15 cellular contexts compared by ENCODE assay signal in genomic region chr17:69874220-69874670, GRCh38.
DNase-seq lines count a peak whose midpoint lies in the region; TF ChIP-seq lines count a peak whose summit lies in the region.
"Had no signal": no experiment of that assay in that cellular context is flagged by ENCODE, and none has a peak within 500 bp of the region (broad histone marks: within the 10 kb centered on the region; RNA-seq: fewer than 3 reads in every experiment).

No MANE protein-coding gene starts in this region.

- no peak overlapping the region for H3K27ac Mint-ChIP-seq in CD4-positive, alpha-beta memory T cell
- H3K27ac Mint-ChIP-seq in activated CD4-positive, alpha-beta memory T cell treated with anti-CD3 and anti-CD28 coated beads, Interleukin-2, amount 10 ng/mL, durations not matched to agents 7 days and 5 days: no peak overlapping the region
- H3K27ac Mint-ChIP-seq: CD4-positive, CD25-positive, alpha-beta regulatory T cell; stimulated activated effector memory CD8-positive, alpha-beta T cell treated with anti-CD3 and anti-CD28 coated beads, Interleukin-12 subunit alpha, Interleukin-12 subunit beta, amount 100 ng/mL, for 72 hours had no signal

- no peaks in the 10 kb centered on the region for H3K27me3 Mint-ChIP-seq in CD4-positive, alpha-beta memory T cell
- H3K27me3 Mint-ChIP-seq in activated CD4-positive, alpha-beta memory T cell treated with anti-CD3 and anti-CD28 coated beads, Interleukin-2, amount 10 ng/mL, durations not matched to agents 7 days and 5 days: no peaks in the 10 kb centered on the region
- H3K27me3 Mint-ChIP-seq: CD4-positive, CD25-positive, alpha-beta regulatory T cell had no signal

- H3K36me3 Mint-ChIP-seq in CD4-positive, alpha-beta memory T cell: no peaks in the 10 kb centered on the region
- H3K36me3 Mint-ChIP-seq in activated CD4-positive, alpha-beta memory T cell treated with anti-CD3 and anti-CD28 coated beads, Interleukin-2, amount 10 ng/mL, durations not matched to agents 7 days and 5 days (ENCODE audit: low read depth): no peaks in the 10 kb centered on the region
- H3K36me3 Mint-ChIP-seq: CD4-positive, CD25-positive, alpha-beta regulatory T cell; stimulated activated effector memory CD8-positive, alpha-beta T cell treated with anti-CD3 and anti-CD28 coated beads, Interleukin-12 subunit alpha, Interleukin-12 subunit beta, amount 100 ng/mL, for 72 hours had no signal

- H3K4me3 ChIP-seq in MG63 (no peak overlapping the region), kidney epithelial cell (ENCODE audit: low read depth, low read length) (no peak overlapping the region)
- no peak overlapping the region for H3K4me3 ChIP-seq in CD4-positive, alpha-beta memory T cell (ENCODE audit: low read length in 2 of 2)
- H3K4me3 ChIP-seq: gastrocnemius medialis, left lung had no signal

- H3K27ac ChIP-seq in CD4-positive, alpha-beta memory T cell (ENCODE audit: low read depth, low read length): no peak overlapping the region
- H3K27ac ChIP-seq: gastrocnemius medialis, left lung had no signal

- no peaks in the 10 kb centered on the region for H3K4me1 ChIP-seq in CD4-positive, alpha-beta memory T cell (ENCODE audit: insufficient read depth, low read length)
- H3K4me1 ChIP-seq: gastrocnemius medialis, left lung had no signal

- H3K36me3 ChIP-seq in MG63 (no peaks in the 10 kb centered on the region), kidney epithelial cell (ENCODE audit: control insufficient read depth, insufficient read depth, low read length) (no peaks in the 10 kb centered on the region)
- H3K36me3 ChIP-seq in CD4-positive, alpha-beta memory T cell (ENCODE audit: insufficient read depth, low read length): no peaks in the 10 kb centered on the region
- H3K36me3 ChIP-seq: gastrocnemius medialis, left lung had no signal

- no peaks in the 10 kb centered on the region; the same call in 1 of the 2 replicates for H3K9me3 ChIP-seq in MG63
- H3K9me3 ChIP-seq in CD4-positive, alpha-beta memory T cell (ENCODE audit: control insufficient read depth in 1 of 2, low read length in 2 of 2): no peaks in the 10 kb centered on the region
- H3K9me3 ChIP-seq: gastrocnemius medialis, left lung had no signal

- no peak for TF ChIP-seq CTCF in kidney epithelial cell (IDR thresholded peaks at IDR 0.05; ENCODE audit: insufficient read depth, low read length, poor library complexity, severe bottlenecking)

- POLR2A ChIA-PET in CD4-positive, alpha-beta memory T cell (lab: Charles Lee; ENCODE audit: partially characterized antibody): no interaction called here
- POLR2A ChIA-PET in activated CD4-positive, alpha-beta memory T cell treated with anti-CD3 and anti-CD28 coated beads, Interleukin-2, amount 10 ng/mL, durations not matched to agents 7 days and 5 days (lab: Charles Lee): no interaction called here

- CTCF ChIA-PET in CD4-positive, alpha-beta memory T cell (lab: Charles Lee; ENCODE audit: partially characterized antibody): no interaction called here
- CTCF ChIA-PET in activated CD4-positive, alpha-beta memory T cell treated with anti-CD3 and anti-CD28 coated beads, Interleukin-2, amount 10 ng/mL, durations not matched to agents 7 days and 5 days (lab: Charles Lee): no interaction called here

- no peak overlapping the region for H3K4me3 Mint-ChIP-seq in CD4-positive, alpha-beta memory T cell
- no peak overlapping the region for H3K4me3 Mint-ChIP-seq in activated CD4-positive, alpha-beta memory T cell treated with anti-CD3 and anti-CD28 coated beads, Interleukin-2, amount 10 ng/mL, durations not matched to agents 7 days and 5 days
- H3K4me3 Mint-ChIP-seq: CD4-positive, CD25-positive, alpha-beta regulatory T cell; H9; stimulated activated effector memory CD8-positive, alpha-beta T cell treated with anti-CD3 and anti-CD28 coated beads, Interleukin-12 subunit alpha, Interleukin-12 subunit beta, amount 100 ng/mL, for 72 hours had no signal

- intact Hi-C loops in CD4-positive, alpha-beta memory T cell (cut with micrococcal nuclease): no loop called here

- DNase-seq in Caki2 (ENCODE audit: low read depth): peak; percentile 12
- DNase-seq in MG63: peak; percentile 57
- peak; percentile 18 for DNase-seq in cerebellar cortex (ENCODE audit: low spot score)
- peak; percentile 14 for DNase-seq in kidney epithelial cell (ENCODE audit: low read depth)
- no peak for DNase-seq in NCI-H1417 treated with DMSO at 0.1 percent for 48 hours (lab: John Stamatoyannopoulos, UW)
- no peak for DNase-seq in CD4-positive, alpha-beta memory T cell
- DNase-seq in activated CD4-positive, alpha-beta memory T cell treated with anti-CD3 and anti-CD28 coated beads, Interleukin-2, amount 10 ng/mL, durations not matched to agents 7 days and 5 days: no peak
- DNase-seq in stimulated activated CD4-positive, alpha-beta T cell treated with anti-CD3 and anti-CD28 coated beads, Interleukin-15, amount 100 ng/mL, for 24 hours: no peak
- DNase-seq: activated CD8-positive, alpha-beta memory T cell treated with anti-CD3 and anti-CD28 coated beads, Interleukin-2, amount 50 U/mL, for 48 hours; amygdala; CD4-positive, CD25-positive, alpha-beta regulatory T cell; gastrocnemius medialis; H9; left lung had no signal

- no peaks in the 10 kb centered on the region for H3K4me1 Mint-ChIP-seq in CD4-positive, alpha-beta memory T cell
- H3K4me1 Mint-ChIP-seq in activated CD4-positive, alpha-beta memory T cell treated with anti-CD3 and anti-CD28 coated beads, Interleukin-2, amount 10 ng/mL, durations not matched to agents 7 days and 5 days: no peaks in the 10 kb centered on the region
- H3K4me1 Mint-ChIP-seq: CD4-positive, CD25-positive, alpha-beta regulatory T cell; stimulated activated effector memory CD8-positive, alpha-beta T cell treated with anti-CD3 and anti-CD28 coated beads, Interleukin-12 subunit alpha, Interleukin-12 subunit beta, amount 100 ng/mL, for 72 hours had no signal

- peaks cover 0 to 11% (median 2%) of the 10 kb centered on the region in 8 donors for H3K9me3 Mint-ChIP-seq in CD4-positive, alpha-beta memory T cell
- no peaks in the 10 kb centered on the region for H3K9me3 Mint-ChIP-seq in activated CD4-positive, alpha-beta memory T cell treated with anti-CD3 and anti-CD28 coated beads, Interleukin-2, amount 10 ng/mL, durations not matched to agents 7 days and 5 days

- no peaks in the 10 kb centered on the region for H3K27me3 ChIP-seq in MG63
- H3K27me3 ChIP-seq in kidney epithelial cell (ENCODE audit: control insufficient read depth, insufficient read depth, low read length): no peaks in the 10 kb centered on the region
- no peaks in the 10 kb centered on the region for H3K27me3 ChIP-seq in CD4-positive, alpha-beta memory T cell (ENCODE audit: insufficient read depth, low read length)
- H3K27me3 ChIP-seq: gastrocnemius medialis, left lung had no signal

- in situ Hi-C loops in Caki2 (cut with HindIII; ENCODE audit: low pct_unique_long_range_greater_than_20kb, low sequenced_read_pairs): no loop called here

Comparison
In these comparisons a context has a peak if more than half of its experiments do, and no peak if none do; other contexts are left out.
1. DNase-seq: peak in Caki2 (single experiment), MG63 (single experiment), cerebellar cortex (single experiment) and kidney epithelial cell (single experiment); none in NCI-H1417 treated with DMSO at 0.1 percent for 48 hours (single experiment), CD4-positive, alpha-beta memory T cell (0 of 5), activated CD4-positive, alpha-beta memory T cell treated with anti-CD3 and anti-CD28 coated beads, Interleukin-2, amount 10 ng/mL, durations not matched to agents 7 days and 5 days (single experiment) and stimulated activated CD4-positive, alpha-beta T cell treated with anti-CD3 and anti-CD28 coated beads, Interleukin-15, amount 100 ng/mL, for 24 hours (single experiment).